ENCODE assay signal across 1 cellular context in genomic region chr16:9114842-9115241, GRCh38.
TF ChIP-seq lines count a peak whose summit lies in the region.

No MANE protein-coding gene starts in this region.

TF ChIP-seq in HepG2, 621 proteins besides CTCF, POLR2A, EP300 and RAD21 (continued from another document):
- TF ChIP-seq ZNF609 (CRISPR knock-in tag; IDR thresholded peaks at IDR 0.05; ENCODE audit: borderline replicate concordance) (no peak), SAFB2 (CRISPR knock-in tag; IDR thresholded peaks at IDR 0.05; ENCODE audit: borderline replicate concordance, low read depth) (no peak), CBX1 (IDR thresholded peaks at IDR 0.05; ENCODE audit: low read depth) (no peak), ZBTB7B (CRISPR knock-in tag; IDR thresholded peaks at IDR 0.05) (no peak)
